Comparison of ENCODE assay signal across 1 cellular context in the genomic region with DNA sequence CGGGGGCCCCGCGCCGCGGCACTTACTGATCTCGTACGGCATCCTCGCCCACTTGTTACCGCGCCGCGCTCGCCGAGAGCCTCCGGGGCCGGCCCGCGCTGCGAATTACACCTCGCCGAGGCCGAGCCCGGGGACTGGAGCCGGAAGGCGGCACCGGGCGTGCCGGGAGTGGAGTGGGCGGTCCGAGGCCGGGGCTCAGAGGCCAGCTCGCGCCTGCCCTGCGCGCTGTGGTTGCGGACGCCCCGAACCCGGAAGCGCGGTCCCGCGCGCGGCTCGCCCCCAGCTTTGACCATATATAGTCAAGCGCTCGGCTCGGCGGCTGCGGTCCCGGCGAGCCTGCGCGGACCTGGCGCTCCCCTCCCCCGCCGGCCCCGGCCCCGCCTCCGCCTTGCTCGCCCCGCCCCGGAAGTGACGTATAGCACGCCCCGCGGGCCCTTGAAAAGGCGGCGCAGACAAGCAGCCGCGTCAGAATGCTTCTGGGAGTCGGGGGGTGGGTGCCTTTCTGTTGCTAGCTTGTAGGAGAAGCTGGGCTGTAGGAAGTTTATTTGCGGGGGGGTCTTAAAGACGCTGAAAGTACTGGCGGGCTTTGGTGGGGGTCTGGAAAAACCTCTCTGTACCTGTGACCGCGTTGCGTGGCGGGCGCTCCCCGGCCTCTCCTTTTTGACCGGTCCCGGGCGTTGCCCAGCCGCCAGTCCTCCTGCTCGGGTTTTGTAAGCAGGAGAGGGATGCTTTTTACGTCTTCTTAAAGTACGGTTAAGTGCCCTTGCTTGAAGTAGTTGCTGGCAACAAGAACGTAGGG.
TF ChIP-seq lines count a peak whose summit lies in the region.

TSS of gene WDR1 (minus strand) at position 175 of the 799 bp plus-strand sequence. CDS start at position 42, 133 bp downstream.

TF ChIP-seq in K562, 482 proteins besides CTCF, POLR2A, EP300 and RAD21 (continued from another document and continues in another):
- TF ChIP-seq, protein P1, sequence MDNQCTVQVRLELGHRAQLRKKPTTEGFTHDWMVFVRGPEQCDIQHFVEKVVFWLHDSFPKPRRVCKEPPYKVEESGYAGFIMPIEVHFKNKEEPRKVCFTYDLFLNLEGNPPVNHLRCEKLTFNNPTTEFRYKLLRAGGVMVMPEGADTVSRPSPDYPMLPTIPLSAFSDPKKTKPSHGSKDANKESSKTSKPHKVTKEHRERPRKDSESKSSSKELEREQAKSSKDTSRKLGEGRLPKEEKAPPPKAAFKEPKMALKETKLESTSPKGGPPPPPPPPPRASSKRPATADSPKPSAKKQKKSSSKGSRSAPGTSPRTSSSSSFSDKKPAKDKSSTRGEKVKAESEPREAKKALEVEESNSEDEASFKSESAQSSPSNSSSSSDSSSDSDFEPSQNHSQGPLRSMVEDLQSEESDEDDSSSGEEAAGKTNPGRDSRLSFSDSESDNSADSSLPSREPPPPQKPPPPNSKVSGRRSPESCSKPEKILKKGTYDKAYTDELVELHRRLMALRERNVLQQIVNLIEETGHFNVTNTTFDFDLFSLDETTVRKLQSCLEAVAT (IDR thresholded peaks at IDR 0.05): peak; percentile 94
- TF ChIP-seq NFYB (IDR thresholded peaks at IDR 0.05; ENCODE audit: extremely low read depth, insufficient read length) (no peak), CBX2 (IDR thresholded peaks at IDR 0.05; ENCODE audit: insufficient read depth, low read length, poor library complexity, severe bottlenecking) (no peak), ZNF316 (IDR thresholded peaks at IDR 0.05) (no peak), CREB3L1 (IDR thresholded peaks at IDR 0.05; ENCODE audit: borderline replicate concordance, low read depth) (peak; percentile 42; the same call in 1 of the 2 replicates), E2F3 (CRISPR knock-in tag; IDR thresholded peaks at IDR 0.05) (no peak), CBX3 (IDR thresholded peaks at IDR 0.05; ENCODE audit: borderline replicate concordance in 1 of 2, low read length in 2 of 2) (no peak), ATF6 (CRISPR knock-in tag; IDR thresholded peaks at IDR 0.05) (peak; percentile 57; the same call in 1 of the 2 replicates), ATF7 (IDR thresholded peaks at IDR 0.05) (peak; percentile 65), SMC3 (conservative IDR thresholded peaks at IDR 0.05; ENCODE audit: insufficient read depth, low read depth, low read length) (no peak), MAFK (IDR thresholded peaks at IDR 0.05; ENCODE audit: low read length) (no peak), E2F4 (CRISPR knock-in tag; IDR thresholded peaks at IDR 0.05; ENCODE audit: low read depth) (no peak), CBFB (CRISPR knock-in tag; IDR thresholded peaks at IDR 0.05) (no peak), ZNF175 (CRISPR knock-in tag; IDR thresholded peaks at IDR 0.05; ENCODE audit: low read depth) (peak; percentile 93), MLX (CRISPR knock-in tag; conservative IDR thresholded peaks at IDR 0.05) (peak in 1 of 2 experiments; percentile 77; a peak in 1 of 4 replicates), GATAD2A (IDR thresholded peaks at IDR 0.05) (no peak), DACH1 (IDR thresholded peaks at IDR 0.05; ENCODE audit: partially characterized antibody) (no peak), HDAC6 (IDR thresholded peaks at IDR 0.05; ENCODE audit: low read depth, low read length) (no peak), NFE2 (IDR thresholded peaks at IDR 0.05; ENCODE audit: low read depth) (no peak), FOXJ3 (CRISPR knock-in tag; IDR thresholded peaks at IDR 0.05) (no peak), FOXP1 (CRISPR knock-in tag; IDR thresholded peaks at IDR 0.05) (no peak), GABPA (tag; conservative IDR thresholded peaks at IDR 0.05; ENCODE audit: low read depth) (peak; percentile 96), GTF2B (IDR thresholded peaks at IDR 0.05; ENCODE audit: extremely low read depth, insufficient read length) (no peak), PCBP1 (IDR thresholded peaks at IDR 0.05; ENCODE audit: low read depth, low read length, poor library complexity, severe bottlenecking) (no peak), PPARD (CRISPR knock-in tag; IDR thresholded peaks at IDR 0.05) (no peak), NONO (IDR thresholded peaks at IDR 0.05; ENCODE audit: low read depth in 2 of 2, low read length in 1 of 2) (0 out of 4 replicates have a peak, but pooled peaks have one; percentile 32 to 74), TARDBP (IDR thresholded peaks at IDR 0.05) (no peak), RBM17 (IDR thresholded peaks at IDR 0.05; ENCODE audit: borderline replicate concordance, low read depth, low read length) (no peak), YBX1 (IDR thresholded peaks at IDR 0.05) (no peak), ZBTB34 (CRISPR knock-in tag; IDR thresholded peaks at IDR 0.05) (no peak), GTF2F1 (IDR thresholded peaks at IDR 0.05; ENCODE audit: low read depth, low read length) (peak; percentile 85), KAT8 (IDR thresholded peaks at IDR 0.05; ENCODE audit: low read depth) (no peak), GABPB1 (CRISPR knock-in tag; IDR thresholded peaks at IDR 0.05) (peak; percentile 91)
- TF ChIP-seq, protein P2, sequence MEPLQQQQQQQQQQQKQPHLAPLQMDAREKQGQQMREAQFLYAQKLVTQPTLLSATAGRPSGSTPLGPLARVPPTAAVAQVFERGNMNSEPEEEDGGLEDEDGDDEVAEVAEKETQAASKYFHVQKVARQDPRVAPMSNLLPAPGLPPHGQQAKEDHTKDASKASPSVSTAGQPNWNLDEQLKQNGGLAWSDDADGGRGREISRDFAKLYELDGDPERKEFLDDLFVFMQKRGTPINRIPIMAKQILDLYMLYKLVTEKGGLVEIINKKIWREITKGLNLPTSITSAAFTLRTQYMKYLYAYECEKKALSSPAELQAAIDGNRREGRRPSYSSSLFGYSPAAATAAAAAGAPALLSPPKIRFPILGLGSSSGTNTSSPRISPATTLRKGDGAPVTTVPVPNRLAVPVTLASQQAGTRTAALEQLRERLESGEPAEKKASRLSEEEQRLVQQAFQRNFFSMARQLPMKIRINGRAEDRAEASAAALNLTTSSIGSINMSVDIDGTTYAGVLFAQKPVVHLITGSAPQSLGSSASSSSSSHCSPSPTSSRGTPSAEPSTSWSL (CRISPR knock-in tag; IDR thresholded peaks at IDR 0.05; ENCODE audit: borderline replicate concordance): no peak
- TF ChIP-seq, protein P3, sequence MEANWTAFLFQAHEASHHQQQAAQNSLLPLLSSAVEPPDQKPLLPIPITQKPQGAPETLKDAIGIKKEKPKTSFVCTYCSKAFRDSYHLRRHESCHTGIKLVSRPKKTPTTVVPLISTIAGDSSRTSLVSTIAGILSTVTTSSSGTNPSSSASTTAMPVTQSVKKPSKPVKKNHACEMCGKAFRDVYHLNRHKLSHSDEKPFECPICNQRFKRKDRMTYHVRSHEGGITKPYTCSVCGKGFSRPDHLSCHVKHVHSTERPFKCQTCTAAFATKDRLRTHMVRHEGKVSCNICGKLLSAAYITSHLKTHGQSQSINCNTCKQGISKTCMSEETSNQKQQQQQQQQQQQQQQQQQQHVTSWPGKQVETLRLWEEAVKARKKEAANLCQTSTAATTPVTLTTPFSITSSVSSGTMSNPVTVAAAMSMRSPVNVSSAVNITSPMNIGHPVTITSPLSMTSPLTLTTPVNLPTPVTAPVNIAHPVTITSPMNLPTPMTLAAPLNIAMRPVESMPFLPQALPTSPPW (CRISPR knock-in tag; IDR thresholded peaks at IDR 0.05): peak; percentile 87
- TF ChIP-seq, protein P4, sequence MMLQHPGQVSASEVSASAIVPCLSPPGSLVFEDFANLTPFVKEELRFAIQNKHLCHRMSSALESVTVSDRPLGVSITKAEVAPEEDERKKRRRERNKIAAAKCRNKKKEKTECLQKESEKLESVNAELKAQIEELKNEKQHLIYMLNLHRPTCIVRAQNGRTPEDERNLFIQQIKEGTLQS (IDR thresholded peaks at IDR 0.05): no peak
- TF ChIP-seq, protein P4 (CRISPR knock-in tag; conservative IDR thresholded peaks at IDR 0.05): no peak
- TF ChIP-seq, protein P5, sequence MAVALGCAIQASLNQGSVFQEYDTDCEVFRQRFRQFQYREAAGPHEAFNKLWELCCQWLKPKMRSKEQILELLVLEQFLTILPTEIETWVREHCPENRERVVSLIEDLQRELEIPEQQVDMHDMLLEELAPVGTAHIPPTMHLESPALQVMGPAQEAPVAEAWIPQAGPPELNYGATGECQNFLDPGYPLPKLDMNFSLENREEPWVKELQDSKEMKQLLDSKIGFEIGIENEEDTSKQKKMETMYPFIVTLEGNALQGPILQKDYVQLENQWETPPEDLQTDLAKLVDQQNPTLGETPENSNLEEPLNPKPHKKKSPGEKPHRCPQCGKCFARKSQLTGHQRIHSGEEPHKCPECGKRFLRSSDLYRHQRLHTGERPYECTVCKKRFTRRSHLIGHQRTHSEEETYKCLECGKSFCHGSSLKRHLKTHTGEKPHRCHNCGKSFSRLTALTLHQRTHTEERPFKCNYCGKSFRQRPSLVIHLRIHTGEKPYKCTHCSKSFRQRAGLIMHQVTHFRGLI (CRISPR knock-in tag; IDR thresholded peaks at IDR 0.05): no peak
- TF ChIP-seq, protein P6, sequence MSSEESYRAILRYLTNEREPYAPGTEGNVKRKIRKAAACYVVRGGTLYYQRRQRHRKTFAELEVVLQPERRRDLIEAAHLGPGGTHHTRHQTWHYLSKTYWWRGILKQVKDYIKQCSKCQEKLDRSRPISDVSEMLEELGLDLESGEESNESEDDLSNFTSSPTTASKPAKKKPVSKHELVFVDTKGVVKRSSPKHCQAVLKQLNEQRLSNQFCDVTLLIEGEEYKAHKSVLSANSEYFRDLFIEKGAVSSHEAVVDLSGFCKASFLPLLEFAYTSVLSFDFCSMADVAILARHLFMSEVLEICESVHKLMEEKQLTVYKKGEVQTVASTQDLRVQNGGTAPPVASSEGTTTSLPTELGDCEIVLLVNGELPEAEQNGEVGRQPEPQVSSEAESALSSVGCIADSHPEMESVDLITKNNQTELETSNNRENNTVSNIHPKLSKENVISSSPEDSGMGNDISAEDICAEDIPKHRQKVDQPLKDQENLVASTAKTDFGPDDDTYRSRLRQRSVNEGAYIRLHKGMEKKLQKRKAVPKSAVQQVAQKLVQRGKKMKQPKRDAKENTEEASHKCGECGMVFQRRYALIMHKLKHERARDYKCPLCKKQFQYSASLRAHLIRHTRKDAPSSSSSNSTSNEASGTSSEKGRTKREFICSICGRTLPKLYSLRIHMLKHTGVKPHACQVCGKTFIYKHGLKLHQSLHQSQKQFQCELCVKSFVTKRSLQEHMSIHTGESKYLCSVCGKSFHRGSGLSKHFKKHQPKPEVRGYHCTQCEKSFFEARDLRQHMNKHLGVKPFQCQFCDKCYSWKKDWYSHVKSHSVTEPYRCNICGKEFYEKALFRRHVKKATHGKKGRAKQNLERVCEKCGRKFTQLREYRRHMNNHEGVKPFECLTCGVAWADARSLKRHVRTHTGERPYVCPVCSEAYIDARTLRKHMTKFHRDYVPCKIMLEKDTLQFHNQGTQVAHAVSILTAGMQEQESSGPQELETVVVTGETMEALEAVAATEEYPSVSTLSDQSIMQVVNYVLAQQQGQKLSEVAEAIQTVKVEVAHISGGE (CRISPR knock-in tag; IDR thresholded peaks at IDR 0.05): peak in 1 of 3 experiments; percentile 82; a peak in 2 of 6 replicates
